ENCODE assay signal across 11 cellular contexts in genomic region chr1:150627821-150628410, GRCh38. TPM values are rescaled to one million over a fixed set of nuclear protein-coding genes. Genes with fewer than 3 reads are reported as not detected.
DNase-seq lines count a peak whose midpoint lies in the region; ATAC-seq and TF ChIP-seq lines count a peak whose summit lies in the region.
"Had no signal": no experiment of that assay in that cellular context is flagged by ENCODE, and none has a peak within 500 bp of the region (broad histone marks: within the 10 kb centered on the region; RNA-seq: fewer than 3 reads in every experiment).

No MANE protein-coding gene starts in this region.

- 61% methylated on average over 5 of the region's 5 CpGs for whole genome bisulfite sequencing in right lobe of liver (ENCODE audit: insufficient coverage, low coverage, low lambda C conversion rate, missing lambda C conversion rate)
- 82 to 83% methylated on average over 5 of the region's 5 CpGs for WGBS in aorta, 2 donors

- in situ Hi-C loops in astrocyte of the spinal cord (cut with HindIII; ENCODE audit: low sequenced_read_pairs) = no loop called here

- peaks cover 65% of the 10 kb centered on the region for H3K4me1 ChIP-seq in left ventricle myocardium inferior
- peaks cover 0 to 13% (median 6%) of the 10 kb centered on the region in 4 donors for H3K4me1 ChIP-seq in right lobe of liver
- H3K4me1 ChIP-seq in aorta (ENCODE audit: control insufficient read depth in 1 of 2, insufficient read depth in 2 of 2, low read length in 2 of 2) = no peaks in the 10 kb centered on the region

- ATAC-seq in Right ventricle myocardium superior (ENCODE audit: poor library complexity) (no peak), right lobe of liver (no peak), aorta (ENCODE audit: low FRiP score) (no peak)

- intact Hi-C loops in left ventricle myocardium inferior (cut with micrococcal nuclease) (no loop called here), Right ventricle myocardium superior (cut with DNase I) (no loop called here), right lobe of liver (cut with DNase I) (no loop called here), aorta (cut with DNase I) (loop anchor here in 1 of 2 donors (2.0 to 10.0 kb wide), 2 partner anchors 67 to 163 kb away; no protein-coding TSS in a partner anchor)

- H3K27me3 ChIP-seq in left ventricle myocardium inferior (ENCODE audit: low read depth) (no peaks in the 10 kb centered on the region), right lobe of liver (no peaks in the 10 kb centered on the region), aorta (ENCODE audit: control insufficient read depth in 1 of 2, insufficient read depth in 2 of 2, low read length in 1 of 2) (no peaks in the 10 kb centered on the region)

- H3K27ac ChIP-seq in left ventricle myocardium inferior (replicated peaks) (no peak overlapping the region), right lobe of liver (peak overlapping the region; percentile 94 to 96 (median 94)), aorta (ENCODE audit: low read depth in 1 of 2, low read length in 2 of 2) (no peak overlapping the region)

- DNase-seq in left ventricle myocardium inferior (no peak), Right ventricle myocardium superior (no peak), astrocyte of the spinal cord (ENCODE audit: low read depth, low spot score) (no peak), right lobe of liver (no peak), aorta (no peak), NAMALWA (ENCODE audit: low spot score) (no peak), nucleus accumbens (lab: John Stamatoyannopoulos, UW) (no peak), superior temporal gyrus (ENCODE audit: extremely low spot score) (no peak)
- DNase-seq: activated CD4-positive, alpha-beta T cell treated with anti-CD3 and anti-CD28 coated beads, Interleukin-2, amount 10 ng/mL, durations not matched to agents 7 days and 5 days; HCEC 1CT; NCI-H1417 treated with DMSO at 0.1 percent for 48 hours had no signal

- TF ChIP-seq CTCF in left ventricle myocardium inferior (IDR thresholded peaks at IDR 0.05; ENCODE audit: borderline replicate concordance) = no peak
- no peak for TF ChIP-seq CTCF in astrocyte of the spinal cord (IDR thresholded peaks at IDR 0.05; ENCODE audit: low read depth, low read length)
- TF ChIP-seq CTCF in right lobe of liver (IDR thresholded peaks at IDR 0.05) = no peak

- H3K4me3 ChIP-seq in left ventricle myocardium inferior = peak overlapping the region; percentile 79
- H3K4me3 ChIP-seq in astrocyte of the spinal cord (ENCODE audit: low read depth, low read length) = peak overlapping the region; percentile 73
- H3K4me3 ChIP-seq in right lobe of liver = peak overlapping the region; percentile 55 to 73 (median 71)
- peak overlapping the region; percentile 28 to 35 for H3K4me3 ChIP-seq in aorta (ENCODE audit: low read length in 2 of 2)

- peaks cover 49% of the 10 kb centered on the region for H3K36me3 ChIP-seq in left ventricle myocardium inferior
- peaks cover 0 to 44% (median 25%) of the 10 kb centered on the region in 4 donors for H3K36me3 ChIP-seq in right lobe of liver
- peaks cover 0 to 5% of the 10 kb centered on the region in 2 donors for H3K36me3 ChIP-seq in aorta (ENCODE audit: control insufficient read depth in 1 of 2, insufficient read depth in 2 of 2, low read length in 1 of 2)

- TF ChIP-seq POLR2A in right lobe of liver (IDR thresholded peaks at IDR 0.05) = no peak

- H3K9me3 ChIP-seq in left ventricle myocardium inferior (replicated peaks) = no peaks in the 10 kb centered on the region
- H3K9me3 ChIP-seq in right lobe of liver = no peaks in the 10 kb centered on the region
- no peaks in the 10 kb centered on the region for H3K9me3 ChIP-seq in aorta (ENCODE audit: control insufficient read depth, low read length)

RNA-seq across cellular contexts. Expression of gene ENSA, which starts 1.5 kb away (rescaled TPM):
- 129 TPM for total RNA-seq in left ventricle myocardium inferior
- total RNA-seq in Right ventricle myocardium superior = 108 TPM
- total RNA-seq in right lobe of liver = 100 to 1,000 TPM in 2 of 6 experiments, 10 to 100 TPM in 4; 60.4 to 166 (median 71.2) TPM
- total RNA-seq in aorta = 100 to 1,000 TPM; 129 to 178 TPM
- polyA plus RNA-seq in aorta = 100 to 1,000 TPM; 113 to 157 TPM

RNA-seq across cellular contexts. Expression of gene MCL1, which starts 48.5 kb away (rescaled TPM):
- total RNA-seq in left ventricle myocardium inferior (97.0 TPM), Right ventricle myocardium superior (85.9 TPM), right lobe of liver (100 to 1,000 TPM in 5 of 6 experiments, 10 to 100 TPM in 1; 83.6 to 266 (median 158) TPM), aorta (100 to 1,000 TPM; 247 to 533 TPM)
- 100 to 1,000 TPM; 146 to 200 TPM for polyA plus RNA-seq in aorta

Comparison
In these comparisons a context has a peak if more than half of its experiments do, and no peak if none do; other contexts are left out.
1. H3K27ac ChIP-seq: peak in right lobe of liver (3 of 3); none in left ventricle myocardium inferior (single experiment) and aorta (0 of 2).
2. Peak in every context shown above with its lines, with median percentiles within 50 percentile points of each other: H3K4me3 ChIP-seq.